ENCODE assay signal across 23 cellular contexts in genomic region chr21:42815217-42815616, GRCh38.
"Had no signal": no experiment of that assay in that cellular context is flagged by ENCODE, and none has a peak within 500 bp of the region (broad histone marks: within the 10 kb centered on the region; RNA-seq: fewer than 3 reads in every experiment).

No MANE protein-coding gene starts in this region.

- H3K4me1 ChIP-seq: esophagus muscularis mucosa, left lung, tibial artery had no signal

- H3K27me3 ChIP-seq: brain microvascular endothelial cell, left lung had no signal

- H3K27ac ChIP-seq: brain microvascular endothelial cell, esophagus muscularis mucosa, heart right ventricle, left lung, tibial artery had no signal

- H3K27ac Mint-ChIP-seq: activated CD4-positive, alpha-beta T cell treated with anti-CD3 and anti-CD28 coated beads, Interleukin-2, amount 10 ng/mL, durations not matched to agents 24 days and 14 days; activated CD8-positive, alpha-beta T cell treated with anti-CD3 and anti-CD28 coated beads, Interleukin-2, amount 10 ng/mL, durations not matched to agents 7 days and 5 days; activated naive CD8-positive, alpha-beta T cell treated with anti-CD3 and anti-CD28 coated beads, Interleukin-2, amount 10 ng/mL, durations not matched to agents 7 days and 5 days; activated T-cell treated with anti-CD3 and anti-CD28 coated beads, Interleukin-2, amount 50 U/mL, for 24 hours; activated T-helper 2 cell treated with anti-CD3 and anti-CD28 coated beads, Interferon-gamma antibody, Interleukin-2, Interleukin-4, amounts not matched to agents 10 μg/mL and 5 μg/mL and 100 μg/mL, durations not matched to agents 14 hours and 24 hours and 36 hours; nephron had no signal

- H3K4me3 Mint-ChIP-seq: activated CD4-positive, alpha-beta T cell treated with anti-CD3 and anti-CD28 coated beads, Interleukin-2, amount 10 ng/mL, durations not matched to agents 24 days and 14 days; activated CD8-positive, alpha-beta T cell treated with anti-CD3 and anti-CD28 coated beads, Interleukin-2, amount 10 ng/mL, durations not matched to agents 7 days and 5 days; activated naive CD8-positive, alpha-beta T cell treated with anti-CD3 and anti-CD28 coated beads, Interleukin-2, amount 10 ng/mL, durations not matched to agents 7 days and 5 days; activated T-cell treated with anti-CD3 and anti-CD28 coated beads, Interleukin-2, amount 50 U/mL, for 24 hours; nephron had no signal

- H3K9me3 ChIP-seq: esophagus muscularis mucosa, tibial artery had no signal

- FAIRE-seq: endothelial cell of umbilical vein had no signal

- H3K36me3 ChIP-seq: brain microvascular endothelial cell, esophagus muscularis mucosa, heart right ventricle, left lung, tibial artery had no signal

- DNase-seq: activated CD4-positive, alpha-beta T cell treated with anti-CD3 and anti-CD28 coated beads, Interleukin-2, amount 10 ng/mL, durations not matched to agents 24 days and 14 days; activated CD4-positive, CD25-positive, alpha-beta regulatory T cell; activated CD8-positive, alpha-beta T cell treated with anti-CD3 and anti-CD28 coated beads, Interleukin-2, amount 10 ng/mL, durations not matched to agents 7 days and 5 days; activated naive CD4-positive, alpha-beta T cell treated with Interleukin-2 at 50 U/mL for 16 hours; activated naive CD8-positive, alpha-beta T cell treated with anti-CD3 and anti-CD28 coated beads, Interleukin-2, amount 10 ng/mL, durations not matched to agents 7 days and 5 days; activated T-cell treated with anti-CD3 and anti-CD28 coated beads, Interleukin-2, amount 50 U/mL, for 24 hours; brain microvascular endothelial cell; central memory CD4-positive, alpha-beta T cell; cortex of kidney; heart right ventricle; left lung; midbrain; nucleus accumbens; posterior cingulate gyrus; retina; stimulated activated CD4-positive, alpha-beta T cell treated with anti-CD3 and anti-CD28 coated beads, Interleukin-2, amount 100 ng/mL, for 24 hours; stimulated activated naive CD8-positive, alpha-beta T cell treated with anti-CD3 and anti-CD28 coated beads, Interleukin-15, Interleukin-2, amounts not matched to agents 100 U/mL and 50 U/mL, for 24 hours; substantia nigra; tibial artery had no signal

- H3K4me3 ChIP-seq: esophagus muscularis mucosa, heart right ventricle, left lung, tibial artery had no signal

- ATAC-seq: activated CD8-positive, alpha-beta T cell treated with anti-CD3 and anti-CD28 coated beads, Interleukin-2, amount 10 ng/mL, durations not matched to agents 7 days and 5 days; heart right ventricle; left lung; stimulated activated naive CD8-positive, alpha-beta T cell treated with anti-CD3 and anti-CD28 coated beads, Interleukin-15, Interleukin-2, amounts not matched to agents 100 U/mL and 50 U/mL, for 24 hours had no signal

- H3K4me1 Mint-ChIP-seq: activated CD4-positive, alpha-beta T cell treated with anti-CD3 and anti-CD28 coated beads, Interleukin-2, amount 10 ng/mL, durations not matched to agents 24 days and 14 days; nephron had no signal
